In the genomic region with DNA sequence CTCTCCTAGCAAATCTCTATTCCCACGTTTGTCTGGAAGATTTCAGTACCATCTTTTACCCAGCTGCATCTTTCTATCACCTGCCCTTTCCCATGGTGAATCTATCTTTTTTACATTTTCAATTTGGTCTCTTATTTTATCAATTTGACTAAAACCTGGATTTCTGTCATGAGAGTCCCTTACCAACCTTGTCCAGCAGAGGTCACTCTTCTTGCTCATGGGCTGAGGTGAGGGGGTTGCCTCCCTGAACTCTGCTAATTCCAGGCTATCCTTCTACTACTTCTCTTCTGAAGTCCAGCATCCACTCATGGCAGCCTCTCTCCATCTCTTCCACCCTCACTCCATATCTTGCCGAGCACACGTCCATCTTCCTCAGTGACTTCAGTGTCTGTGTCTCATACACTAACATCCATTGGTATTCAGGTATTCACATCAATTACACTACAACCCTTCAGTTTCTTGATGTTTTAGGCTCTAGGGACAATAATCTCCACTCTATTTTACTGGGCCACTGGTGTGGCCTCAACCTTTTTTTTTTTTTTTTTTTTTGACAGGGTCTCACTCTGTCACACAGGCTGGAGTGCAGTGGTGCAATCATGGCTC, we compare ENCODE assay signal across 8 cellular contexts. TPM values are rescaled to one million over a fixed set of nuclear protein-coding genes. Genes with fewer than 3 reads are reported as not detected.
DNase-seq lines count a peak whose midpoint lies in the region; ATAC-seq and TF ChIP-seq lines count a peak whose summit lies in the region.

No MANE protein-coding gene starts in this region.

- no peaks in the 10 kb centered on the region for H3K36me3 ChIP-seq in spleen

- WGBS in spleen, 5 donors: 56 to 69% (median 65%) methylated on average over 3 of the region's 3 CpGs

- H3K4me3 ChIP-seq in spleen: no peak overlapping the region

- no peak overlapping the region for H3K27ac ChIP-seq in foreskin keratinocyte
- H3K27ac ChIP-seq in spleen: no peak overlapping the region

- TF ChIP-seq CTCF in foreskin keratinocyte (conservative IDR thresholded peaks at IDR 0.05) (peak; percentile 67), spleen (IDR thresholded peaks at IDR 0.05 in 8 of 11, conservative IDR thresholded peaks at IDR 0.05 in 3 of 11) (peak; percentile 40 to 75 (median 70))

- no peak for TF ChIP-seq POLR2A in spleen (IDR thresholded peaks at IDR 0.05)

- ATAC-seq in GM18907 (IDR thresholded peaks at IDR 0.05; ENCODE audit: unreplicated experiment) (peak; percentile 56), foreskin keratinocyte (no peak), GM21360 (IDR thresholded peaks at IDR 0.05; ENCODE audit: unreplicated experiment) (no peak)

- peaks cover 0 to 6% (median 4%) of the 10 kb centered on the region in 8 donors for H3K9me3 ChIP-seq in spleen

- H3K4me1 ChIP-seq in foreskin keratinocyte (peaks cover 12% of the 10 kb centered on the region), spleen (peaks cover 0 to 6% (median 0%) of the 10 kb centered on the region in 6 donors)

- DNase-seq in COLO829 (ENCODE audit: low spot score) (peak; percentile 70), LoVo (ENCODE audit: low spot score) (peak; percentile 25), foreskin keratinocyte (peak in 1 of 2 donors; percentile 16), spleen (no peak)
- peak; percentile 49 for DNase-seq in activated CD4-positive, alpha-beta T cell treated with anti-CD3 and anti-CD28 coated beads for 48 hours
- no peak for DNase-seq in activated CD4-positive, CD25-positive, alpha-beta regulatory T cell treated with anti-CD3 and anti-CD28 coated beads, Interleukin-2, amount 50 U/mL, for 72 hours

- intact Hi-C loops in spleen (cut with DNase I; ENCODE audit: low total_unique reads): no loop called here

- H3K27me3 ChIP-seq in foreskin keratinocyte: no peaks in the 10 kb centered on the region
- H3K27me3 ChIP-seq in spleen (replicated peaks in 1 of 7): no peaks in the 10 kb centered on the region

RNA-seq across cellular contexts. Expression of a gene that starts 17.8 kb away (rescaled TPM):
- total RNA-seq in foreskin keratinocyte: 6.5 and 9.3 TPM in 2 replicates
- polyA plus RNA-seq in foreskin keratinocyte: 1.6 and 1.8 TPM in 2 replicates
- 10 to 100 TPM; 15.9 to 31.6 (median 19.9) TPM for total RNA-seq in spleen
- polyA plus RNA-seq in spleen: 1 to 10 TPM; 3.3 to 5.3 (median 4.6) TPM

Comparison
In these comparisons a context has a peak if more than half of its experiments do, and no peak if none do; other contexts are left out.
1. DNase-seq: peak in COLO829 (single experiment), LoVo (single experiment) and activated CD4-positive, alpha-beta T cell treated with anti-CD3 and anti-CD28 coated beads for 48 hours (single experiment); none in spleen (single experiment) and activated CD4-positive, CD25-positive, alpha-beta regulatory T cell treated with anti-CD3 and anti-CD28 coated beads, Interleukin-2, amount 50 U/mL, for 72 hours (single experiment).